In the genomic region with DNA sequence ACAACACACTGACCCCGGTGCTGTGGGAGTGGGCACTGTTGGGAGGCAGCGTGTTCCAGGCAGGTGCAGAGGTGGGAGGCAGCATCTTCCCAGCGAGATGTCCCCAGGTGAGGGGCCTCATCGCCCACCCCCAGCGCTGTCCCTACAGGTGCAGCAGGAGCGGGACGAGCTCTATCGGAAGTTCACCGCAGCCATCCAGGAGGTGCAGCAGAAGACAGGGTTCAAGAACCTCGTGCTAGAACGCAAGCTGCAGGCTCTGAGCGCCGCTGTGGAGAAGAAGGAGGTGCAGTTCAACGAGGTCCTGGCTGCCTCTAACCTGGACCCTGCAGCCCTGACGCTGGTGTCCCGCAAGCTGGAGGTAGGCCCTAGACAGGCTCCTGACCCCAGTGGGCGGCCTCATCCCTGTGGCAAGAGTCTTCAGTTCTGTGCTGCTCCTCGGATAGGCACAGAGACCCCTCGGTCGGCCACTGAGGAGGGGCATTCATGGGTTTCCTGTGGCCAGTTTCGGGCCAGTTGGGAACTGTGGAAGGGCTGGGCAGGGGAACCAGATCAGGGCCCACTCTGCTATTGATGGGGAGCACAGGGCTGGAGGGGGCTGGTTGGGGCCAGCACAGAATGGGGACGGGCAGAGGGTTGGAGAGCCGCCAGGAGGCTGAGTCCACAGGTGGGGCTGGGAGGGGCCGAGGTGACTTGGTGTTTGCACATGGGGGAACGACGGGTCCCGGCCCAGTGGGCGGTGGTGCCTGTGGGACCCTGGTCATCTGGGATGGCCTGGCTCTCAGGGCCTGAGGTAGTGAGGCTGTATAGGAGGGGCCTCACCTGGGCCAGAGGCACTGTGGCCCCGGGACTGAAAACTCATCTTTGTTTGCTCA, we compare ENCODE assay signal across 23 cellular contexts.
DNase-seq lines count a peak whose midpoint lies in the region; TF ChIP-seq lines count a peak whose summit lies in the region.
"Had no signal": no experiment of that assay in that cellular context is flagged by ENCODE, and none has a peak within 500 bp of the region (broad histone marks: within the 10 kb centered on the region; RNA-seq: fewer than 3 reads in every experiment).

No MANE protein-coding gene starts in this region.

- H3K36me3 ChIP-seq in HEK293 (ENCODE audit: control insufficient read depth in 2 of 2, insufficient read depth in 1 of 2, low read length in 2 of 2) = peaks cover 0 to 86% of the 10 kb centered on the region in 2 experiments; a peak in 2 of 3 replicates

- TF ChIP-seq CTCF in GM13976 (IDR thresholded peaks at IDR 0.05; ENCODE audit: borderline replicate concordance, control extremely low read depth, extremely low read depth, insufficient read depth, missing control alignments) = no peak
- TF ChIP-seq CTCF in HEK293 (tag by site-specific recombination; IDR thresholded peaks at IDR 0.05) = no peak
- TF ChIP-seq CTCF in nephron progenitor cell (IDR thresholded peaks at IDR 0.05) = no peak

- peak overlapping the region; percentile 35 for H3K27ac Mint-ChIP-seq in nephron progenitor cell
- H3K27ac Mint-ChIP-seq: CD14-positive monocyte; CD4-positive, alpha-beta memory T cell; GM23338; IgD-negative memory B cell had no signal

- POLR2A ChIA-PET in HEK293 (lab: Yijun Ruan, JAX) = no interaction called here

- in situ Hi-C loops in GM13976 (cut with MboI; ENCODE audit: low sequenced_read_pairs, unreplicated experiment) = no loop called here

- no peaks in the 10 kb centered on the region for H3K27me3 Mint-ChIP-seq in nephron progenitor cell (ENCODE audit: low read depth, poor library complexity)

- no peak overlapping the region for H3K4me3 ChIP-seq in HEK293 (ENCODE audit: low read depth, low read length)
- H3K4me3 ChIP-seq: A549, BLaER1, GM23338, HAP-1 had no signal

- no peaks in the 10 kb centered on the region for H3K4me1 Mint-ChIP-seq in nephron progenitor cell
- H3K4me1 Mint-ChIP-seq: CD14-positive monocyte, IgD-negative memory B cell had no signal

- no peak overlapping the region for H3K27ac ChIP-seq in HEK293 (ENCODE audit: extremely low read depth, low read depth, low read length)
- no peak overlapping the region for H3K27ac ChIP-seq in substantia nigra (ENCODE audit: low read depth, low read length, poor library complexity, severe bottlenecking)
- H3K27ac ChIP-seq: 22Rv1, A549, BLaER1, HL-60 had no signal

- no peak overlapping the region for H3K4me3 Mint-ChIP-seq in nephron progenitor cell
- H3K4me3 Mint-ChIP-seq: CD14-positive monocyte; CD4-positive, alpha-beta memory T cell; GM23338; IgD-negative memory B cell had no signal

- H3K4me1 ChIP-seq in HEK293 (ENCODE audit: control insufficient read depth, insufficient read depth, low read length) = no peaks in the 10 kb centered on the region
- H3K4me1 ChIP-seq: HAP-1 had no signal

- peaks cover 17% of the 10 kb centered on the region for H3K36me3 Mint-ChIP-seq in nephron progenitor cell (ENCODE audit: low read depth)

- H3K9me3 ChIP-seq in HEK293 (ENCODE audit: control insufficient read depth, insufficient read depth, low read depth, low read length) = no peaks in the 10 kb centered on the region
- H3K9me3 ChIP-seq: A549, BLaER1, HAP-1 had no signal

- H3K9me3 Mint-ChIP-seq in nephron progenitor cell = no peaks in the 10 kb centered on the region
- H3K9me3 Mint-ChIP-seq: GM23338, IgD-negative memory B cell had no signal

- DNase-seq in AG08396 (ENCODE audit: low spot score) (peak; percentile 4), GM13976 (ENCODE audit: low spot score) (peak; percentile 22), nephron progenitor cell (no peak), MV-4-11 (lab: John Stamatoyannopoulos, UW) (no peak), pons (ENCODE audit: low spot score) (no peak), COLO829 (ENCODE audit: low spot score) (no peak), substantia nigra (lab: John Stamatoyannopoulos, UW) (no peak)
- DNase-seq: CD4-positive, alpha-beta memory T cell; DMS 273 treated with DMSO at 0.1 percent for 48 hours; DMS53; DND-41; EL; Karpas-422; KBM-7 had no signal

- CTCF ChIA-PET in HEK293 (lab: Yijun Ruan, JAX) = interaction anchor here (0.7 kb wide), 1 partner anchor 138 kb away, joined by 3 read pairs; no protein-coding TSS in a partner anchor

TF ChIP-seq in HEK293, 187 proteins besides CTCF, POLR2A, EP300 and RAD21:
- TF ChIP-seq ZNF157 (tag by site-specific recombination; IDR thresholded peaks at IDR 0.05) = no peak
- TF ChIP-seq, protein P1, sequence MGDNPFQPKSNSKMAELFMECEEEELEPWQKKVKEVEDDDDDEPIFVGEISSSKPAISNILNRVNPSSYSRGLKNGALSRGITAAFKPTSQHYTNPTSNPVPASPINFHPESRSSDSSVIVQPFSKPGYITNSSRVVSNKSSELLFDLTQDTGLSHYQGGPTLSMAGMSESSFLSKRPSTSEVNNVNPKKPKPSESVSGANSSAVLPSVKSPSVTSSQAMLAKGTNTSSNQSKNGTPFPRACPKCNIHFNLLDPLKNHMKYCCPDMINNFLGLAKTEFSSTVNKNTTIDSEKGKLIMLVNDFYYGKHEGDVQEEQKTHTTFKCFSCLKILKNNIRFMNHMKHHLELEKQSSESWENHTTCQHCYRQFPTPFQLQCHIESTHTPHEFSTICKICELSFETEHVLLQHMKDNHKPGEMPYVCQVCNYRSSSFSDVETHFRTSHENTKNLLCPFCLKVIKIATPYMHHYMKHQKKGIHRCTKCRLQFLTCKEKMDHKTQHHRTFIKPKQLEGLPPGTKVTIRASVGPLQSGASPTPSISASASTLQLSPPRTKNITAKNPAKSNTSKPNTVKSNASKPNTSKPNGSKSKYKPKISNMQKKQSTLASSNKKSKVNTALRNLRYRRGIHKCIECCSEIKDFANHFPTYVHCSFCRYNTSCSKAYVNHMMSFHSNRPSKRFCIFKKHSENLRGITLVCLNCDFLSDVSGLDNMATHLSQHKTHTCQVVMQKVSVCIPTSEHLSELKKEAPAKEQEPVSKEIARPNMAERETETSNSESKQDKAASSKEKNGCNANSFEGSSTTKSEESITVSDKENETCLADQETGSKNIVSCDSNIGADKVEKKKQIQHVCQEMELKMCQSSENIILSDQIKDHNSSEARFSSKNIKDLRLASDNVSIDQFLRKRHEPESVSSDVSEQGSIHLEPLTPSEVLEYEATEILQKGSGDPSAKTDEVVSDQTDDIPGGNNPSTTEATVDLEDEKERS (tag by site-specific recombination; IDR thresholded peaks at IDR 0.05) = no peak
- no peak for TF ChIP-seq ZNF549 (tag by site-specific recombination; IDR thresholded peaks at IDR 0.05)
- 0 out of 2 replicates have a peak, but pooled peaks have one; percentile 25 for TF ChIP-seq SCRT2 (tag by site-specific recombination; IDR thresholded peaks at IDR 0.05)
- TF ChIP-seq ZNF707 (tag by site-specific recombination; IDR thresholded peaks at IDR 0.05) = no peak
- TF ChIP-seq ZNF785 (tag by site-specific recombination; IDR thresholded peaks at IDR 0.05) = no peak
- TF ChIP-seq ZNF266 (tag by site-specific recombination; IDR thresholded peaks at IDR 0.05; ENCODE audit: low read depth) = no peak

Comparison
In these comparisons a context has a peak if more than half of its experiments do, and no peak if none do; other contexts are left out.
1. DNase-seq: peak in AG08396 (single experiment) and GM13976 (single experiment); none in nephron progenitor cell (single experiment), MV-4-11 (single experiment), pons (single experiment), COLO829 (single experiment) and substantia nigra (0 of 49).